In genomic region chr4:163866728-163867313, GRCh38 we compare ENCODE assay signal across 1 cellular context.
TF ChIP-seq lines count a peak whose summit lies in the region.

No MANE protein-coding gene starts in this region.

TF ChIP-seq in SK-N-SH, 30 proteins besides CTCF, POLR2A, EP300 and RAD21 (continued from another document):
- TF ChIP-seq REST (IDR thresholded peaks at IDR 0.05; ENCODE audit: low read depth, low read length) (no peak), FOSL2 (IDR thresholded peaks at IDR 0.05; ENCODE audit: borderline replicate concordance, low read depth) (no peak), ELF1 (IDR thresholded peaks at IDR 0.05) (no peak), EZH2phosphoT487 (IDR thresholded peaks at IDR 0.05; ENCODE audit: borderline replicate concordance, low read depth) (no peak), POLR2AphosphoS5 (IDR thresholded peaks at IDR 0.05; ENCODE audit: low read depth, low read length) (no peak), NRF1 (IDR thresholded peaks at IDR 0.05; ENCODE audit: low read depth, low read length) (no peak), SIN3A (IDR thresholded peaks at IDR 0.05; ENCODE audit: borderline replicate concordance, low read depth, low read length) (no peak)
- TF ChIP-seq, protein P1, sequence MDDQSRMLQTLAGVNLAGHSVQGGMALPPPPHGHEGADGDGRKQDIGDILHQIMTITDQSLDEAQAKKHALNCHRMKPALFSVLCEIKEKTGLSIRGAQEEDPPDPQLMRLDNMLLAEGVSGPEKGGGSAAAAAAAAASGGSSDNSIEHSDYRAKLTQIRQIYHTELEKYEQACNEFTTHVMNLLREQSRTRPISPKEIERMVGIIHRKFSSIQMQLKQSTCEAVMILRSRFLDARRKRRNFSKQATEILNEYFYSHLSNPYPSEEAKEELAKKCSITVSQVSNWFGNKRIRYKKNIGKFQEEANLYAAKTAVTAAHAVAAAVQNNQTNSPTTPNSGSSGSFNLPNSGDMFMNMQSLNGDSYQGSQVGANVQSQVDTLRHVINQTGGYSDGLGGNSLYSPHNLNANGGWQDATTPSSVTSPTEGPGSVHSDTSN (IDR thresholded peaks at IDR 0.05) = no peak
